Comparison of ENCODE assay signal across 23 cellular contexts in the genomic region with DNA sequence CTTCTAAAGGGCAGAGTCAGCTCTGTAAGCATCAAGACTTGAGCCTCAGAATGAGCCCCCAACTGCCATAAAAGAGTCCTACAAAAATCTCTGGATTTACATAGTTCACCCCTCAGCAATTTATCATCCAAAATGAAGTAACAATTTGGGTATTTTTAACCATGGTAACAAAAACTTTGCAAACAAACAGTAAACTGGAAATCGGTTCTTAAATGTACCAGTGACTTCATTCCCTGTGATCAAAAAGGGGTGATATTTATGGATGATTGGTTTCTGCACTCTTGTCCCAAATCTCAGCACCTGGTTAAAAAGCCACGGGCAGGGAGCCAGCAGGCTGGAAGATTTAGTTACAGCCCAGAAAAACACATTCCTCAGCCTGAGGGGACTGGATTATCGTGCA.
DNase-seq lines count a peak whose midpoint lies in the region; ATAC-seq and TF ChIP-seq lines count a peak whose summit lies in the region.
"Had no signal": no experiment of that assay in that cellular context is flagged by ENCODE, and none has a peak within 500 bp of the region (broad histone marks: within the 10 kb centered on the region; RNA-seq: fewer than 3 reads in every experiment).

No MANE protein-coding gene starts in this region.

- no peaks in the 10 kb centered on the region for H3K36me3 ChIP-seq in parathyroid adenoma (ENCODE audit: control insufficient read depth, insufficient read depth, low read length)
- H3K36me3 ChIP-seq: breast epithelium, HAP-1, WERI-Rb-1 had no signal

- no peak overlapping the region for H3K4me3 ChIP-seq in parathyroid adenoma (ENCODE audit: low read depth, low read length)
- H3K4me3 ChIP-seq: breast epithelium, dorsolateral prefrontal cortex, HAP-1, lower lobe of right lung had no signal

- H3K4me1 ChIP-seq in parathyroid adenoma, result peaks cover 14% of the 10 kb centered on the region
- H3K4me1 ChIP-seq: breast epithelium, HAP-1, lower lobe of right lung had no signal

- peak overlapping the region; percentile 46 for H3K27ac ChIP-seq in parathyroid adenoma
- H3K27ac ChIP-seq: dorsolateral prefrontal cortex, lower lobe of right lung, WERI-Rb-1 had no signal

- H3K9me3 ChIP-seq in parathyroid adenoma (ENCODE audit: control insufficient read depth, low read length), result no peaks in the 10 kb centered on the region
- H3K9me3 ChIP-seq: HAP-1 had no signal

- peak overlapping the region; percentile 48 for H2AFZ ChIP-seq in parathyroid adenoma

- DNase-seq in ELR (ENCODE audit: low read depth) (peak; percentile 13), NCI-H2171 (lab: John Stamatoyannopoulos, UW) (peak; percentile 5), dedifferentiated amniotic fluid mesenchymal stem cell (ENCODE audit: extremely low spot score) (peak; percentile 56), NCI-H1694 (lab: John Stamatoyannopoulos, UW) (no peak)
- DNase-seq: activated CD4-positive, alpha-beta memory T cell treated with anti-CD3 and anti-CD28 coated beads for 36 hours; activated T-cell treated with anti-CD3 and anti-CD28 coated beads, Interleukin-2, amount 50 U/mL, for 24 hours; Calu3; dorsolateral prefrontal cortex; erythroblast; GF-D8; KG1; lower lobe of right lung; naive B cell; NCI-H1092; small intestine; stimulated activated CD4-positive, alpha-beta T cell treated with anti-CD3 and anti-CD28 coated beads, Interleukin-4, amount 100 ng/mL, for 24 hours; substantia nigra; WERI-Rb-1 had no signal

- H3K79me2 ChIP-seq in parathyroid adenoma, result no peaks in the 10 kb centered on the region

- no peaks in the 10 kb centered on the region for H3K27me3 ChIP-seq in parathyroid adenoma (ENCODE audit: control insufficient read depth, insufficient read depth, low read length)
- H3K27me3 ChIP-seq: breast epithelium, dorsolateral prefrontal cortex had no signal

- ATAC-seq in HG03025 (IDR thresholded peaks at IDR 0.05; ENCODE audit: low FRiP score, unreplicated experiment) (no peak), HG02642 (IDR thresholded peaks at IDR 0.05; ENCODE audit: poor library complexity, unreplicated experiment) (no peak)

- H3K4me2 ChIP-seq in parathyroid adenoma (ENCODE audit: low read length), result no peak overlapping the region

- no peak for TF ChIP-seq CTCF in parathyroid adenoma (IDR thresholded peaks at IDR 0.05)

- no peak overlapping the region for H3K9ac ChIP-seq in parathyroid adenoma
